Comparison of ENCODE assay signal across 26 cellular contexts in the genomic region with DNA sequence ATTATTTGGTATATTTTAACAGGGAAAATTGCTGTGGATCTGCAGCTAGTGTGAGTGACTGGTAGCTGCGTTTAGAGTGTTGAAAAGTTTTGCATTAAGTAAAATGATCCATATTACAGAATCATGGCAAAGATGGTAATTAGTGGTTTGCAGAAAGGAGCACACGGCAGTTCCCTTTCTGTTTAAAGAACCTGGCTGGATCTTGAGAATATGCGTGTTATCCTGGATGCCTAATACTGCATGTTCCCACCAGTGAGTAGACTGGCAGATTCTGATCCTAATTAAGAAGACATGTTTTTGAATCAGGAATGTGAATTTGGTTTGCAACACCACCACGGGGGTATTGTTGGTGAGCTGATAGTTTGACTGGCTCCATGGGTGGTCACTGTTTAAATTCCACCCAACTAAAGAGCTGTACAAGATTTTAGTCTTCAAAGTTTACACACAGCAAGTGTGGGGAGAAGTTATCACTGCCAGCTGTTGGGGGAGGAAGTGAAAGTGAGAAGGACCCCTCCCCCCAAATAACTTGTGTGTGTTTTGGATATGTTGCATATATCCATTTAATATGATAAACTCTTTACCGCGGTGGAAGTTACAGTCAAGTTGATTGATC. TPM values are rescaled to one million over a fixed set of nuclear protein-coding genes. Genes with fewer than 3 reads are reported as not detected.
DNase-seq lines count a peak whose midpoint lies in the region; ATAC-seq and TF ChIP-seq lines count a peak whose summit lies in the region.
"Had no signal": no experiment of that assay in that cellular context is flagged by ENCODE, and none has a peak within 500 bp of the region (broad histone marks: within the 10 kb centered on the region; RNA-seq: fewer than 3 reads in every experiment).

No MANE protein-coding gene starts in this region.

- H3K36me3 Mint-ChIP-seq in activated B cell treated with CpG ODN at 0.5 μM for 24 hours (ENCODE audit: low read depth) (no peaks in the 10 kb centered on the region), nephron (ENCODE audit: low read depth) (no peaks in the 10 kb centered on the region), T-helper 17 cell (ENCODE audit: low read depth) (peaks cover 2% of the 10 kb centered on the region)
- H3K36me3 Mint-ChIP-seq: mesothelial cell of epicardium; natural killer cell treated with Interleukin-12 subunit alpha and Interleukin-12 subunit beta and Interleukin-15 and Interleukin-18, amount 100 ng/mL, for 72 hours had no signal

- no peak overlapping the region for H3K9ac ChIP-seq in BLaER1
- H3K9ac ChIP-seq: KMS-11 had no signal

- peaks cover 22% of the 10 kb centered on the region for H3K27me3 ChIP-seq in BLaER1
- H3K27me3 ChIP-seq: ovary had no signal

- H3K4me3 ChIP-seq in BLaER1 (no peak overlapping the region), HEK293 (ENCODE audit: low read depth, low read length) (no peak overlapping the region)
- H3K4me3 ChIP-seq: body of pancreas, ovary, thoracic aorta had no signal

- no peak overlapping the region for H3K27ac Mint-ChIP-seq in activated B cell treated with CpG ODN at 0.5 μM for 24 hours
- peak overlapping the region in 2 of 3 experiments; percentile 13 to 44 for H3K27ac Mint-ChIP-seq in nephron
- no peak overlapping the region for H3K27ac Mint-ChIP-seq in T-helper 17 cell
- H3K27ac Mint-ChIP-seq: activated CD4-positive, alpha-beta T cell treated with anti-CD3 and anti-CD28 coated beads for 36 hours; natural killer cell treated with Interleukin-12 subunit alpha and Interleukin-12 subunit beta and Interleukin-15 and Interleukin-18, amount 100 ng/mL, for 72 hours had no signal

- H3K36me3 ChIP-seq in BLaER1 (no peaks in the 10 kb centered on the region), HEK293 (ENCODE audit: control insufficient read depth in 2 of 2, insufficient read depth in 1 of 2, low read length in 2 of 2) (no peaks in the 10 kb centered on the region)
- H3K36me3 ChIP-seq: ovary, thoracic aorta had no signal

- no peaks in the 10 kb centered on the region for H3K9me3 Mint-ChIP-seq in activated B cell treated with CpG ODN at 0.5 μM for 24 hours
- H3K9me3 Mint-ChIP-seq in nephron = no peaks in the 10 kb centered on the region
- H3K9me3 Mint-ChIP-seq: mesothelial cell of epicardium; natural killer cell treated with Interleukin-12 subunit alpha and Interleukin-12 subunit beta and Interleukin-15 and Interleukin-18, amount 100 ng/mL, for 72 hours had no signal

- no peak overlapping the region for H3K27ac ChIP-seq in BLaER1
- peak overlapping the region; percentile 52 for H3K27ac ChIP-seq in HEK293 (ENCODE audit: extremely low read depth, low read depth, low read length)
- H3K27ac ChIP-seq: body of pancreas, foreskin keratinocyte, KMS-11, ovary had no signal

- H3K4me1 Mint-ChIP-seq in activated B cell treated with CpG ODN at 0.5 μM for 24 hours = peaks cover 31% of the 10 kb centered on the region
- H3K4me1 Mint-ChIP-seq in nephron = peaks cover 47% of the 10 kb centered on the region
- peaks cover 6% of the 10 kb centered on the region for H3K4me1 Mint-ChIP-seq in T-helper 17 cell

- H3K27me3 Mint-ChIP-seq in activated B cell treated with CpG ODN at 0.5 μM for 24 hours (peaks cover 33% of the 10 kb centered on the region), nephron (ENCODE audit: low read depth) (peaks cover 72% of the 10 kb centered on the region), T-helper 17 cell (peaks cover 77% of the 10 kb centered on the region)

- intact Hi-C loops in activated B cell treated with CpG ODN at 0.5 μM for 24 hours (cut with micrococcal nuclease) = loop anchor here (2.0 kb wide), 1 partner anchor 23 kb away; no protein-coding TSS in a partner anchor

- H4K20me1 ChIP-seq in BLaER1 = peaks cover 5% of the 10 kb centered on the region

- DNase-seq in activated B cell treated with CpG ODN at 0.5 μM for 24 hours (no peak), NCI-H82 (lab: John Stamatoyannopoulos, UW) (no peak), T-helper 1 cell (no peak), T-helper 17 cell (no peak)
- DNase-seq: activated CD4-positive, alpha-beta T cell treated with anti-CD3 and anti-CD28 coated beads for 36 hours; activated effector memory CD4-positive, alpha-beta T cell treated with anti-CD3 and anti-CD28 coated beads, Interleukin-2, amount 50 U/mL, for 16 hours; body of pancreas; DMS153; effector CD8-positive, alpha-beta T cell; foreskin keratinocyte; GDM1; left colon; NCI-H1048; NCI-H2029; NCI-H226; ovary; PC-3; SHP77 treated with DMSO at 0.1 percent for 48 hours; stimulated activated naive CD4-positive, alpha-beta T cell treated with Interleukin-2 at 50 U/mL for 16 hours had no signal

- no peaks in the 10 kb centered on the region for H3K9me3 ChIP-seq in BLaER1
- no peaks in the 10 kb centered on the region for H3K9me3 ChIP-seq in HEK293 (ENCODE audit: control insufficient read depth, insufficient read depth, low read depth, low read length)
- H3K9me3 ChIP-seq in T-helper 17 cell (ENCODE audit: control insufficient read depth, low read length, poor library complexity, severe bottlenecking) = peaks cover 3% of the 10 kb centered on the region
- H3K9me3 ChIP-seq: body of pancreas, ovary, thoracic aorta had no signal

- CTCF ChIA-PET in HEK293 (lab: Yijun Ruan, JAX) = interaction anchor here (0.8 to 3.4 kb wide), 11 partner anchors 8 to 57 kb away, joined by 3 to 24 read pairs (median 3); no protein-coding TSS in a partner anchor
- CTCF ChIA-PET in activated B cell treated with CpG ODN at 0.5 μM for 24 hours (lab: Charles Lee) = interaction anchor here (1.8 kb wide), 1 partner anchor 22 kb away, joined by 10 read pairs; no protein-coding TSS in a partner anchor

- peaks cover 26% of the 10 kb centered on the region for H3K4me1 ChIP-seq in BLaER1
- H3K4me1 ChIP-seq in HEK293 (ENCODE audit: control insufficient read depth, insufficient read depth, low read length) = peaks cover 48% of the 10 kb centered on the region
- H3K4me1 ChIP-seq: body of pancreas had no signal

- TF ChIP-seq CTCF in HEK293 (tag by site-specific recombination; IDR thresholded peaks at IDR 0.05) = no peak
- TF ChIP-seq CTCF in activated B cell treated with CpG ODN at 0.5 μM for 24 hours (IDR thresholded peaks at IDR 0.05) = no peak
- no peak for TF ChIP-seq CTCF in nephron (IDR thresholded peaks at IDR 0.05; ENCODE audit: unreplicated experiment in 3 of 3)

- H3K4me3 Mint-ChIP-seq in activated B cell treated with CpG ODN at 0.5 μM for 24 hours = no peak overlapping the region
- H3K4me3 Mint-ChIP-seq in nephron = no peak overlapping the region
- no peak overlapping the region for H3K4me3 Mint-ChIP-seq in T-helper 17 cell
- H3K4me3 Mint-ChIP-seq: activated CD4-positive, alpha-beta T cell treated with anti-CD3 and anti-CD28 coated beads for 36 hours; mesothelial cell of epicardium; natural killer cell treated with Interleukin-12 subunit alpha and Interleukin-12 subunit beta and Interleukin-15 and Interleukin-18, amount 100 ng/mL, for 72 hours had no signal

- POLR2A ChIA-PET in HEK293 (lab: Yijun Ruan, JAX) (interaction anchor here (0.7 to 1.3 kb wide), 4 partner anchors 23 to 439 kb away, joined by 3 to 4 read pairs (median 4); a partner anchor contains a TSS), activated B cell treated with CpG ODN at 0.5 μM for 24 hours (lab: Charles Lee) (no interaction called here)

- ATAC-seq in activated B cell treated with CpG ODN at 0.5 μM for 24 hours (ENCODE audit: low read depth) (peak; percentile 31), T-helper 17 cell (no peak)
- ATAC-seq: activated CD4-positive, alpha-beta T cell treated with anti-CD3 and anti-CD28 coated beads for 36 hours; body of pancreas; foreskin keratinocyte; left colon; natural killer cell treated with Interleukin-12 subunit alpha and Interleukin-12 subunit beta and Interleukin-15 and Interleukin-18, amount 100 ng/mL, for 72 hours; PC-3 had no signal

- peak overlapping the region; percentile 65 for H3K4me2 ChIP-seq in BLaER1
- H3K4me2 ChIP-seq: KMS-11 had no signal

TF ChIP-seq in HEK293, 187 proteins besides CTCF, POLR2A, EP300 and RAD21 (continues in another document):
- TF ChIP-seq GFI1B (tag by site-specific recombination; IDR thresholded peaks at IDR 0.05) = no peak
- TF ChIP-seq, protein P1, sequence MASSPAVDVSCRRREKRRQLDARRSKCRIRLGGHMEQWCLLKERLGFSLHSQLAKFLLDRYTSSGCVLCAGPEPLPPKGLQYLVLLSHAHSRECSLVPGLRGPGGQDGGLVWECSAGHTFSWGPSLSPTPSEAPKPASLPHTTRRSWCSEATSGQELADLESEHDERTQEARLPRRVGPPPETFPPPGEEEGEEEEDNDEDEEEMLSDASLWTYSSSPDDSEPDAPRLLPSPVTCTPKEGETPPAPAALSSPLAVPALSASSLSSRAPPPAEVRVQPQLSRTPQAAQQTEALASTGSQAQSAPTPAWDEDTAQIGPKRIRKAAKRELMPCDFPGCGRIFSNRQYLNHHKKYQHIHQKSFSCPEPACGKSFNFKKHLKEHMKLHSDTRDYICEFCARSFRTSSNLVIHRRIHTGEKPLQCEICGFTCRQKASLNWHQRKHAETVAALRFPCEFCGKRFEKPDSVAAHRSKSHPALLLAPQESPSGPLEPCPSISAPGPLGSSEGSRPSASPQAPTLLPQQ (tag by site-specific recombination; IDR thresholded peaks at IDR 0.05) = no peak
- TF ChIP-seq GLI4 (tag by site-specific recombination; IDR thresholded peaks at IDR 0.05) = no peak
- no peak for TF ChIP-seq ZNF157 (tag by site-specific recombination; IDR thresholded peaks at IDR 0.05)
- no peak for TF ChIP-seq ZBTB21 (tag by site-specific recombination; IDR thresholded peaks at IDR 0.05)
- no peak for TF ChIP-seq ZSCAN16 (tag by site-specific recombination; IDR thresholded peaks at IDR 0.05)
- no peak for TF ChIP-seq KLF9 (tag by site-specific recombination; IDR thresholded peaks at IDR 0.05; ENCODE audit: low read depth)
- no peak for TF ChIP-seq ZBTB1 (tag by site-specific recombination; IDR thresholded peaks at IDR 0.05)
- TF ChIP-seq, protein P2, sequence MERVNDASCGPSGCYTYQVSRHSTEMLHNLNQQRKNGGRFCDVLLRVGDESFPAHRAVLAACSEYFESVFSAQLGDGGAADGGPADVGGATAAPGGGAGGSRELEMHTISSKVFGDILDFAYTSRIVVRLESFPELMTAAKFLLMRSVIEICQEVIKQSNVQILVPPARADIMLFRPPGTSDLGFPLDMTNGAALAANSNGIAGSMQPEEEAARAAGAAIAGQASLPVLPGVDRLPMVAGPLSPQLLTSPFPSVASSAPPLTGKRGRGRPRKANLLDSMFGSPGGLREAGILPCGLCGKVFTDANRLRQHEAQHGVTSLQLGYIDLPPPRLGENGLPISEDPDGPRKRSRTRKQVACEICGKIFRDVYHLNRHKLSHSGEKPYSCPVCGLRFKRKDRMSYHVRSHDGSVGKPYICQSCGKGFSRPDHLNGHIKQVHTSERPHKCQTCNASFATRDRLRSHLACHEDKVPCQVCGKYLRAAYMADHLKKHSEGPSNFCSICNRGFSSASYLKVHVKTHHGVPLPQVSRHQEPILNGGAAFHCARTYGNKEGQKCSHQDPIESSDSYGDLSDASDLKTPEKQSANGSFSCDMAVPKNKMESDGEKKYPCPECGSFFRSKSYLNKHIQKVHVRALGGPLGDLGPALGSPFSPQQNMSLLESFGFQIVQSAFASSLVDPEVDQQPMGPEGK (tag by site-specific recombination; IDR thresholded peaks at IDR 0.05) = no peak; the same call in 1 of the 2 replicates
- TF ChIP-seq ZNF341 (tag by site-specific recombination; IDR thresholded peaks at IDR 0.05; ENCODE audit: low read depth) = no peak

RNA-seq across cellular contexts. Expression of a gene that starts 5.6 kb away (rescaled TPM):
- total RNA-seq in activated B cell treated with CpG ODN at 0.5 μM for 24 hours = 0.02 TPM in 2 replicates
- not detected for total RNA-seq in T-helper 17 cell
- total RNA-seq: foreskin keratinocyte; natural killer cell treated with Interleukin-12 subunit alpha and Interleukin-12 subunit beta and Interleukin-15 and Interleukin-18, amount 100 ng/mL, for 72 hours had no signal

Comparison
In these comparisons a context has a peak if more than half of its experiments do, and no peak if none do; other contexts are left out.
1. H3K27ac Mint-ChIP-seq: peak in nephron (2 of 3); none in activated B cell treated with CpG ODN at 0.5 μM for 24 hours (single experiment) and T-helper 17 cell (single experiment).